Comparison of ENCODE assay signal across 1 cellular context in the genomic region with DNA sequence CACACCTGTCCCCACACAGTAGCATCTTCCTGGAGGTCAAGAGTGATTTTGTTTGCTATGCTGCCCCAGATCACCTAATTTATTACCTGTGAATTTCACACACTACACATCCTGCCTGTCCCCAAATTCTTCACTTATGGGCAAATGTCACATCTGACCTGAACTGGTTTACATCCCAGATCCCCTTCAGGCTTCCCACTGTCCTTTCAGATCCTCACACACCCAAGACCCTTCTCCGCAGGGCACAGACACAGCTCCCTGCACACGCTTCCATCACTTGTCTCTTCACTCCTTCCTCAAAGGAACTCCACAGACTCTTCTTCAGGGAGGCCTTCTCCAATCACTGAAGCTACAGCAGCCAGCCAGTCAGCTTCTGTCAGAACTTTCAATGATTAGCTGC.
A peak's percentile ranks its signal among the peaks of the same experiment; 100 is the strongest.
TF ChIP-seq lines count a peak whose summit lies in the region.

No MANE protein-coding gene starts in this region.

TF ChIP-seq in K562, 482 proteins besides CTCF, POLR2A, EP300 and RAD21 (continued from another document):
- TF ChIP-seq, protein P1, sequence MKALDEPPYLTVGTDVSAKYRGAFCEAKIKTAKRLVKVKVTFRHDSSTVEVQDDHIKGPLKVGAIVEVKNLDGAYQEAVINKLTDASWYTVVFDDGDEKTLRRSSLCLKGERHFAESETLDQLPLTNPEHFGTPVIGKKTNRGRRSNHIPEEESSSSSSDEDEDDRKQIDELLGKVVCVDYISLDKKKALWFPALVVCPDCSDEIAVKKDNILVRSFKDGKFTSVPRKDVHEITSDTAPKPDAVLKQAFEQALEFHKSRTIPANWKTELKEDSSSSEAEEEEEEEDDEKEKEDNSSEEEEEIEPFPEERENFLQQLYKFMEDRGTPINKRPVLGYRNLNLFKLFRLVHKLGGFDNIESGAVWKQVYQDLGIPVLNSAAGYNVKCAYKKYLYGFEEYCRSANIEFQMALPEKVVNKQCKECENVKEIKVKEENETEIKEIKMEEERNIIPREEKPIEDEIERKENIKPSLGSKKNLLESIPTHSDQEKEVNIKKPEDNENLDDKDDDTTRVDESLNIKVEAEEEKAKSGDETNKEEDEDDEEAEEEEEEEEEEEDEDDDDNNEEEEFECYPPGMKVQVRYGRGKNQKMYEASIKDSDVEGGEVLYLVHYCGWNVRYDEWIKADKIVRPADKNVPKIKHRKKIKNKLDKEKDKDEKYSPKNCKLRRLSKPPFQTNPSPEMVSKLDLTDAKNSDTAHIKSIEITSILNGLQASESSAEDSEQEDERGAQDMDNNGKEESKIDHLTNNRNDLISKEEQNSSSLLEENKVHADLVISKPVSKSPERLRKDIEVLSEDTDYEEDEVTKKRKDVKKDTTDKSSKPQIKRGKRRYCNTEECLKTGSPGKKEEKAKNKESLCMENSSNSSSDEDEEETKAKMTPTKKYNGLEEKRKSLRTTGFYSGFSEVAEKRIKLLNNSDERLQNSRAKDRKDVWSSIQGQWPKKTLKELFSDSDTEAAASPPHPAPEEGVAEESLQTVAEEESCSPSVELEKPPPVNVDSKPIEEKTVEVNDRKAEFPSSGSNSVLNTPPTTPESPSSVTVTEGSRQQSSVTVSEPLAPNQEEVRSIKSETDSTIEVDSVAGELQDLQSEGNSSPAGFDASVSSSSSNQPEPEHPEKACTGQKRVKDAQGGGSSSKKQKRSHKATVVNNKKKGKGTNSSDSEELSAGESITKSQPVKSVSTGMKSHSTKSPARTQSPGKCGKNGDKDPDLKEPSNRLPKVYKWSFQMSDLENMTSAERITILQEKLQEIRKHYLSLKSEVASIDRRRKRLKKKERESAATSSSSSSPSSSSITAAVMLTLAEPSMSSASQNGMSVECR (CRISPR knock-in tag; IDR thresholded peaks at IDR 0.05) = peak; percentile 47; the same call in 1 of the 2 replicates
- TF ChIP-seq RBM34 (IDR thresholded peaks at IDR 0.05; ENCODE audit: borderline replicate concordance, insufficient read depth, low read length) (no peak), SMC3 (conservative IDR thresholded peaks at IDR 0.05; ENCODE audit: insufficient read depth, low read depth, low read length) (0 out of 2 replicates have a peak, but pooled peaks have one; percentile 3), ZNF143 (CRISPR knock-in tag; IDR thresholded peaks at IDR 0.05) (peak; percentile 30; the same call in 1 of the 2 replicates), TEAD4 (IDR thresholded peaks at IDR 0.05; ENCODE audit: low read length) (no peak), TEAD4 (CRISPR knock-in tag; IDR thresholded peaks at IDR 0.05; ENCODE audit: borderline replicate concordance) (0 out of 2 replicates have a peak, but pooled peaks have one; percentile 55), KAT2B (IDR thresholded peaks at IDR 0.05; ENCODE audit: low read depth, low read length) (no peak), KHSRP (IDR thresholded peaks at IDR 0.05) (no peak), ZNF282 (CRISPR knock-in tag; IDR thresholded peaks at IDR 0.05) (0 out of 2 replicates have a peak, but pooled peaks have one; percentile 32), ZNF184 (CRISPR knock-in tag; IDR thresholded peaks at IDR 0.05) (0 out of 2 replicates have a peak, but pooled peaks have one; percentile 19), EZH2 (IDR thresholded peaks at IDR 0.05; ENCODE audit: borderline replicate concordance, low read depth, low read length) (no peak), SREBF1 (IDR thresholded peaks at IDR 0.05; ENCODE audit: borderline replicate concordance, low read depth, low read length) (no peak), TBL1XR1 (IDR thresholded peaks at IDR 0.05; ENCODE audit: low read length in 2 of 2) (0 out of 4 replicates have a peak, but pooled peaks of 1 of the 2 experiments have one; percentile 18)
- TF ChIP-seq, protein P2, sequence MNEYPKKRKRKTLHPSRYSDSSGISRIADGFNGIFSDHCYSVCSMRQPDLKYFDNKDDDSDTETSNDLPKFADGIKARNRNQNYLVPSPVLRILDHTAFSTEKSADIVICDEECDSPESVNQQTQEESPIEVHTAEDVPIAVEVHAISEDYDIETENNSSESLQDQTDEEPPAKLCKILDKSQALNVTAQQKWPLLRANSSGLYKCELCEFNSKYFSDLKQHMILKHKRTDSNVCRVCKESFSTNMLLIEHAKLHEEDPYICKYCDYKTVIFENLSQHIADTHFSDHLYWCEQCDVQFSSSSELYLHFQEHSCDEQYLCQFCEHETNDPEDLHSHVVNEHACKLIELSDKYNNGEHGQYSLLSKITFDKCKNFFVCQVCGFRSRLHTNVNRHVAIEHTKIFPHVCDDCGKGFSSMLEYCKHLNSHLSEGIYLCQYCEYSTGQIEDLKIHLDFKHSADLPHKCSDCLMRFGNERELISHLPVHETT (CRISPR knock-in tag; conservative IDR thresholded peaks at IDR 0.05 in 1 of 2, IDR thresholded peaks at IDR 0.05 in 1 of 2) = peak in 1 of 2 experiments; percentile 85; a peak in 1 of 4 replicates
- TF ChIP-seq, protein P3, sequence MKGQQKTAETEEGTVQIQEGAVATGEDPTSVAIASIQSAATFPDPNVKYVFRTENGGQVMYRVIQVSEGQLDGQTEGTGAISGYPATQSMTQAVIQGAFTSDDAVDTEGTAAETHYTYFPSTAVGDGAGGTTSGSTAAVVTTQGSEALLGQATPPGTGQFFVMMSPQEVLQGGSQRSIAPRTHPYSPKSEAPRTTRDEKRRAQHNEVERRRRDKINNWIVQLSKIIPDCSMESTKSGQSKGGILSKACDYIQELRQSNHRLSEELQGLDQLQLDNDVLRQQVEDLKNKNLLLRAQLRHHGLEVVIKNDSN (CRISPR knock-in tag; IDR thresholded peaks at IDR 0.05) = peak; percentile 54
- TF ChIP-seq, protein P4, sequence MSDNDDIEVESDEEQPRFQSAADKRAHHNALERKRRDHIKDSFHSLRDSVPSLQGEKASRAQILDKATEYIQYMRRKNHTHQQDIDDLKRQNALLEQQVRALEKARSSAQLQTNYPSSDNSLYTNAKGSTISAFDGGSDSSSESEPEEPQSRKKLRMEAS (CRISPR knock-in tag; IDR thresholded peaks at IDR 0.05) = 0 out of 2 replicates have a peak, but pooled peaks have one; percentile 33
